Comparison of ENCODE assay signal across 7 cellular contexts in genomic region chr5:54844905-54845566, GRCh38.
DNase-seq lines count a peak whose midpoint lies in the region; FAIRE-seq and TF ChIP-seq lines count a peak whose summit lies in the region.

No MANE protein-coding gene starts in this region.

- H3K9me3 Mint-ChIP-seq in immature natural killer cell: no peaks in the 10 kb centered on the region

- H3K36me3 Mint-ChIP-seq in immature natural killer cell: no peaks in the 10 kb centered on the region

- H3K27me3 Mint-ChIP-seq in immature natural killer cell (ENCODE audit: low read depth in 3 of 3): peaks cover 0 to 3% (median 3%) of the 10 kb centered on the region in 3 donors

- peak overlapping the region in 3 of 6 donors; percentile 24 to 73 (median 57) for H3K27ac Mint-ChIP-seq in immature natural killer cell

- peak overlapping the region; percentile 61 to 82 (median 65) for H3K4me3 Mint-ChIP-seq in immature natural killer cell

- DNase-seq in GM10266 (ENCODE audit: extremely low spot score) (no peak), MV-4-11 (lab: John Stamatoyannopoulos, UW) (peak; percentile 65), ascending aorta (ENCODE audit: low spot score in 2 of 2) (no peak), immature natural killer cell (peak; percentile 50 to 60 (median 57)), small intestine (peak; percentile 45), AG08396 (ENCODE audit: low spot score) (no peak)
- no peak for DNase-seq in stimulated activated CD4-positive, alpha-beta T cell treated with anti-CD3 and anti-CD28 coated beads, Interleukin-12 subunit alpha, Interleukin-12 subunit beta, amount 100 ng/mL, for 4 hours

- peak; percentile 73 for FAIRE-seq in small intestine (lab: Jason Lieb, UNC)

- H3K36me3 ChIP-seq in ascending aorta: no peaks in the 10 kb centered on the region
- no peaks in the 10 kb centered on the region for H3K36me3 ChIP-seq in small intestine (ENCODE audit: control insufficient read depth in 2 of 2, insufficient read depth in 2 of 2, low read length in 2 of 2)

- 9 to 30% (median 18%) methylated on average over 6 of the region's 6 CpGs for WGBS in small intestine, 3 donors

- H3K27me3 ChIP-seq in ascending aorta: no peaks in the 10 kb centered on the region
- no peaks in the 10 kb centered on the region for H3K27me3 ChIP-seq in small intestine (ENCODE audit: control insufficient read depth in 2 of 2, insufficient read depth in 2 of 2, low read length in 2 of 2)

- H3K4me1 Mint-ChIP-seq in immature natural killer cell: peaks cover 5 to 16% of the 10 kb centered on the region in 2 donors

- H3K4me1 ChIP-seq in ascending aorta (peaks cover 0 to 12% of the 10 kb centered on the region in 2 donors), small intestine (ENCODE audit: control insufficient read depth in 2 of 2, insufficient read depth in 1 of 2, low read depth in 1 of 2, low read length in 1 of 2) (no peaks in the 10 kb centered on the region)

- TF ChIP-seq CTCF in GM10266 (IDR thresholded peaks at IDR 0.05; ENCODE audit: control insufficient read depth, insufficient read depth, low read depth, missing control alignments) (peak; percentile 37), ascending aorta (IDR thresholded peaks at IDR 0.05) (peak; percentile 46 to 62 (median 55))

- H3K9me3 ChIP-seq in ascending aorta (no peaks in the 10 kb centered on the region), small intestine (ENCODE audit: control insufficient read depth, low read depth) (no peaks in the 10 kb centered on the region)

- peak overlapping the region; percentile 23 to 53 for H3K4me3 ChIP-seq in ascending aorta
- no peak overlapping the region for H3K4me3 ChIP-seq in small intestine (ENCODE audit: low read depth in 1 of 2, low read length in 2 of 2)

- intact Hi-C loops in ascending aorta (cut with DNase I): loop anchor here (1.0 to 5.0 kb wide), 5 partner anchors 22 to 328 kb away; partner anchors contain the start of gene SNX18

- peak overlapping the region; percentile 76 to 80 for H3K27ac ChIP-seq in ascending aorta
- no peak overlapping the region for H3K27ac ChIP-seq in small intestine (ENCODE audit: low read depth in 1 of 2, low read length in 1 of 2)

Comparison
In these comparisons a context has a peak if more than half of its experiments do, and no peak if none do; other contexts are left out.
1. DNase-seq: peak in MV-4-11 (single experiment), immature natural killer cell (3 of 3) and small intestine (single experiment); none in GM10266 (single experiment), ascending aorta (0 of 2), AG08396 (single experiment) and stimulated activated CD4-positive, alpha-beta T cell treated with anti-CD3 and anti-CD28 coated beads, Interleukin-12 subunit alpha, Interleukin-12 subunit beta, amount 100 ng/mL, for 4 hours (single experiment).
2. H3K27ac ChIP-seq: peak in ascending aorta (2 of 2); none in small intestine (0 of 2).
3. H3K4me3 ChIP-seq: peak in ascending aorta (2 of 2); none in small intestine (0 of 2).